1 cellular context compared by ENCODE assay signal in the genomic region with DNA sequence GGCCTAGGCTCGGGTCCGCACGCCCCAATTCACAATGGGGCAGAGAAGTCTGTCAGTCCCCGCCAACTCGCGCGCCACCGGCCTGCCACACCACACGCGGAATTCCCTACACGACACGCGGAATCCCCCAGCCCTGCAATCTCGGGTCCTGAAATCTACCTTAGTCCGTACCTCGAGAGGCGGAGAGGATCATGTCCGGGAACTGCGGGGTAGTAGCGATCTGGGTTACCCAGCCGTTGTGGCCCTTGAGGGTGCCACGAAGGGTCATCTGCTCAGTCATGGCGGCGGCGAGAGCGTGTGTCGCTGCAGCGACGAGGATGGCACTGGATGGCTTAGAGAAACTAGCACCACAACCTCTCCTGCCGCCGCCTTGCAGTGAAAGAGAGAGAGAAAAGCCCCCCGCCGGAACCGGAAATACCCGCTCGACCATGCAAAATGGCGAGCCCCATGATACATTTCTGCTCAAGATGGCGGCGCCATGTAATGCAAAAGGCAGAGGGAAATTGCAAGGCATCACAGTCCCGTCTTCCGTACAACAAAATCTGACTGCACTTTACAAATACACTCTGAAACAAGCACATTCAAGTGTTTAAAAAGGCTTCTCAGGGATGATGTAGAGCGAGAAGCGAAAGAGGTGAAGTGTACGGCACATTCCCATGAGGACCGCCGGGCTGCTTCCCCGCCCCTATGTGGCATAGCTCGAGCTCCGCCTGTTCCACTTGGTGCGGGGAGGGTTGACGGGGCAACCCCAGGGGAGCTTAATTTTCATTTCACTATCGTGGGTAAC.
A peak's percentile ranks its signal among the peaks of the same experiment; 100 is the strongest.
TF ChIP-seq lines count a peak whose summit lies in the region.

TSS of gene RACK1 (minus strand) at position 386 of the 787 bp plus-strand sequence. CDS start at position 280, 106 bp downstream.

TF ChIP-seq in HepG2, 621 proteins besides CTCF, POLR2A, EP300 and RAD21 (continued from another document and continues in another):
- TF ChIP-seq MNT (IDR thresholded peaks at IDR 0.05), result no peak
- no peak for TF ChIP-seq EED (CRISPR knock-in tag; IDR thresholded peaks at IDR 0.05)
- peak; percentile 84; the same call in 1 of the 2 replicates for TF ChIP-seq ZHX2 (IDR thresholded peaks at IDR 0.05; ENCODE audit: low read depth)
- TF ChIP-seq ZHX2 (CRISPR knock-in tag; IDR thresholded peaks at IDR 0.05; ENCODE audit: borderline replicate concordance), result 0 out of 2 replicates have a peak, but pooled peaks have one; percentile 24
- TF ChIP-seq ZNF574 (CRISPR knock-in tag; IDR thresholded peaks at IDR 0.05), result peak; percentile 97
- peak; percentile 53; the same call in 1 of the 2 replicates for TF ChIP-seq KDM5B (CRISPR knock-in tag; IDR thresholded peaks at IDR 0.05; ENCODE audit: borderline replicate concordance)
- no peak for TF ChIP-seq NFIB (CRISPR knock-in tag; IDR thresholded peaks at IDR 0.05; ENCODE audit: borderline replicate concordance)
- no peak for TF ChIP-seq FOXO4 (CRISPR knock-in tag; conservative IDR thresholded peaks at IDR 0.05)
- TF ChIP-seq SSRP1 (CRISPR knock-in tag; IDR thresholded peaks at IDR 0.05), result no peak
- TF ChIP-seq BRD4 (CRISPR knock-in tag; IDR thresholded peaks at IDR 0.05), result peak; percentile 88
- no peak for TF ChIP-seq ARID3A (IDR thresholded peaks at IDR 0.05; ENCODE audit: low read depth, low read length)
- peak; percentile 89 for TF ChIP-seq MYPOP (CRISPR knock-in tag; IDR thresholded peaks at IDR 0.05)
- TF ChIP-seq ZFP37 (CRISPR knock-in tag; IDR thresholded peaks at IDR 0.05; ENCODE audit: borderline replicate concordance), result no peak
- 0 out of 2 replicates have a peak, but pooled peaks have one; percentile 44 for TF ChIP-seq ZNF841 (CRISPR knock-in tag; IDR thresholded peaks at IDR 0.05; ENCODE audit: borderline replicate concordance)
- TF ChIP-seq ZNF280B (CRISPR knock-in tag; IDR thresholded peaks at IDR 0.05; ENCODE audit: borderline replicate concordance), result peak; percentile 73; the same call in 1 of the 2 replicates
- TF ChIP-seq ZNF296 (CRISPR knock-in tag; conservative IDR thresholded peaks at IDR 0.05), result no peak; the same call in 1 of the 2 replicates
- TF ChIP-seq CBX5 (CRISPR knock-in tag; IDR thresholded peaks at IDR 0.05; ENCODE audit: borderline replicate concordance), result peak; percentile 55; the same call in 1 of the 2 replicates
- TF ChIP-seq ZNF234 (CRISPR knock-in tag; conservative IDR thresholded peaks at IDR 0.05), result peak; percentile 73; the same call in 1 of the 2 replicates
- 0 out of 2 replicates have a peak, but pooled peaks have one; percentile 18 for TF ChIP-seq ZNF281 (CRISPR knock-in tag; IDR thresholded peaks at IDR 0.05; ENCODE audit: borderline replicate concordance)
